ENCODE assay signal across 14 cellular contexts in the genomic region with DNA sequence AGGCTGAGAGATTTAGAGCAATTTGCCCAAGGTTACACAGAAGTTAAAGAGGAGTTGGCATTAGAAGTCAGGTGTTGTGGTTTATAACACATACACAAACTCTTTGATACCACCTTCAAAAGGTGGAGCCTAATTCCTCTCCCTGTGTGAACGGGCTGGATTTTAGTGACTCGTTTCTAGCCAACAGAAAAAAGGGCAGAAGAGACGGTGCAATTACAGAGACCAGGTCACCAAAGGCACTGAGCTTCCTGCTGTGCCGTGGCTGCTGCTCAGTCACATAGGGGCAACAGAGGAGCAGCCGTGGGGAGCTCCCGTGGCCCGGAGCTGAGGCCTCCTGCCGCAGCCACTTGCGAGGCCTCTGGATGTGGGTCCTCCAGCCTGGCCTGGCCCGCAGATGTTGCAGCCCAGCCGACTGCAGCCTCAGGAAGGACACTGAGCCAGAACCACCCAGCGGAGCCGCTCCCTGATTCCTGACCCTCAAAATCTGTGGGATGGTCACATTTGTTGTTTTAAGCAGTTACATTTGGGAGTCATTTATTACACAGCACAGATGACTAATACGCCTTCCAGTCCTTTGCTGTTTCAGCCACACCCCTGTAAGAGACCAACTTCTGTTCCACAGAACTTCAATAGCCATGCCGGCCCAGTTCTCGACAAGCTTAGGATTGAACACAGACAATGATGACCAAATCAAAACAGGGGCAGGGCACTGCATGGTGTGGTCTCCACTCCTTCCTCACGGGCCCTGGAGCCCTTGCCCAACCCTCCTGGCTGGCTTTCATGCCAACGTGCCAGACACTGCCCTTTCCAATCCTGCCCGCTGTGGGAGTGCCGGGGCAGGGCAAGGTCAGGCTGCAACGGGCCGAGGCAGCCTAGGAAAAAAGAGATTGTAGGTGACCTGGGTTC. TPM values are rescaled to one million over a fixed set of nuclear protein-coding genes. Genes with fewer than 3 reads are reported as not detected.
DNase-seq lines count a peak whose midpoint lies in the region; ATAC-seq, FAIRE-seq and TF ChIP-seq lines count a peak whose summit lies in the region.
"Had no signal": no experiment of that assay in that cellular context is flagged by ENCODE, and none has a peak within 500 bp of the region (broad histone marks: within the 10 kb centered on the region; RNA-seq: fewer than 3 reads in every experiment).

No MANE protein-coding gene starts in this region.

- H3K4me3 ChIP-seq in H1 (ENCODE audit: extremely low read depth in 1 of 4, insufficient read depth in 2 of 4, low read depth in 3 of 4, low read length in 4 of 4) (no peak overlapping the region), Caco-2 (ENCODE audit: low read depth, low read length) (no peak overlapping the region)

- H3K23ac ChIP-seq in H1 (ENCODE audit: insufficient read length), result no peak overlapping the region

- peak overlapping the region; percentile 45 for H3K27ac Mint-ChIP-seq in CD4-positive, alpha-beta T cell
- H3K27ac Mint-ChIP-seq in activated T-cell treated with anti-CD3 and anti-CD28 coated beads, Interleukin-2, amount 50 U/mL, for 24 hours, result no peak overlapping the region
- no peak overlapping the region for H3K27ac Mint-ChIP-seq in Caco-2 (ENCODE audit: unreplicated experiment)
- H3K27ac Mint-ChIP-seq: brain, immature natural killer cell had no signal

- H3K4me2 ChIP-seq in H1 (ENCODE audit: insufficient read depth in 1 of 2, low read depth in 2 of 2, low read length in 2 of 2), result no peak overlapping the region

- POLR2A ChIA-PET in CD4-positive, alpha-beta T cell (lab: Charles Lee), result interaction anchor here (1.0 to 2.8 kb wide), 4 partner anchors 9 to 60 kb away, joined by 4 to 12 read pairs (median 4); no protein-coding TSS in a partner anchor
- POLR2A ChIA-PET in H1 (lab: Charles Lee; ENCODE audit: partially characterized antibody), result no interaction called here
- POLR2A ChIA-PET in Caco-2 (lab: Charles Lee), result no interaction called here

- H3K23me2 ChIP-seq in H1 (ENCODE audit: low read depth, low read length), result no peaks in the 10 kb centered on the region

- no peak overlapping the region for H3K9ac ChIP-seq in H1 (replicated peaks in 1 of 4; ENCODE audit: extremely low read depth in 1 of 4, low read depth in 3 of 4, low read length in 3 of 4)

- H3K79me2 ChIP-seq in H1 (ENCODE audit: control insufficient read depth in 1 of 2, insufficient read depth in 2 of 2, low read length in 2 of 2), result no peaks in the 10 kb centered on the region

- H2BK120ac ChIP-seq in H1 (replicated peaks; ENCODE audit: low read depth, low read length), result no peak overlapping the region

- no peak for DNase-seq in CD4-positive, alpha-beta T cell
- peak; percentile 85 for DNase-seq in HPDE6-E6E7 (ENCODE audit: extremely low spot score)
- no peak for DNase-seq in H1 (ENCODE audit: low read depth in 1 of 2, low spot score in 2 of 2)
- peak; percentile 46 for DNase-seq in mucosa of gallbladder (ENCODE audit: low spot score)
- DNase-seq in NCI-H1694 (lab: John Stamatoyannopoulos, UW), result no peak
- DNase-seq in activated T-cell treated with anti-CD3 and anti-CD28 coated beads, Interleukin-2, amount 50 U/mL, for 24 hours, result no peak
- no peak for DNase-seq in Caco-2
- DNase-seq: activated T-cell treated with anti-CD3 and anti-CD28 coated beads for 4 hours, immature natural killer cell, KG1 had no signal

- H3K18ac ChIP-seq in H1 (ENCODE audit: extremely low read depth, low read length), result no peak overlapping the region

- no peak for TF ChIP-seq EP300 in H1 (IDR thresholded peaks at IDR 0.05; ENCODE audit: borderline replicate concordance in 1 of 2, low read depth in 2 of 2, low read length in 2 of 2)

- no peak for TF ChIP-seq RAD21 in H1 (IDR thresholded peaks at IDR 0.05 in 1 of 2, conservative IDR thresholded peaks at IDR 0.05 in 1 of 2; ENCODE audit: low read depth in 2 of 2, low read length in 2 of 2)

- H3K56ac ChIP-seq in H1 (replicated peaks; ENCODE audit: insufficient read length, low read depth, low read length), result no peak overlapping the region

- no peak for FAIRE-seq in H1 (lab: Jason Lieb, UNC)
- FAIRE-seq: GM12891, RCC 7860 had no signal

- TF ChIP-seq POLR2A in H1 (IDR thresholded peaks at IDR 0.05; ENCODE audit: control extremely low read depth in 1 of 2, low read depth in 2 of 2, low read length in 2 of 2), result no peak

- no peak overlapping the region for H2BK5ac ChIP-seq in H1 (ENCODE audit: low read depth, low read length)

- ATAC-seq in CD4-positive, alpha-beta T cell (ENCODE audit: poor library complexity), result peak; percentile 55
- ATAC-seq in HG03039 (IDR thresholded peaks at IDR 0.05; ENCODE audit: unreplicated experiment), result no peak

- intact Hi-C loops in CD4-positive, alpha-beta T cell (cut with DNase I, micrococcal nuclease), result no loop called here
- intact Hi-C loops in Caco-2 (cut with micrococcal nuclease; ENCODE audit: unreplicated experiment), result no loop called here

- no peak for TF ChIP-seq CTCF in CD4-positive, alpha-beta T cell (IDR thresholded peaks at IDR 0.05)
- no peak for TF ChIP-seq CTCF in H1 (IDR thresholded peaks at IDR 0.05; ENCODE audit: control extremely low read depth in 1 of 3, insufficient read depth in 1 of 3, low read depth in 1 of 3, low read length in 3 of 3)
- no peak for TF ChIP-seq CTCF in Caco-2 (IDR thresholded peaks at IDR 0.05; ENCODE audit: insufficient read depth in 1 of 2, low read depth in 1 of 2, low read length in 1 of 2, severe bottlenecking in 1 of 2, unreplicated experiment in 1 of 2)

- no peak overlapping the region for H4K91ac ChIP-seq in H1 (replicated peaks; ENCODE audit: insufficient read length, low read length)

- CTCF ChIA-PET in CD4-positive, alpha-beta T cell (lab: Charles Lee), result interaction anchor here (1.0 to 1.6 kb wide), 2 partner anchors 17 to 60 kb away, joined by 3 read pairs; a partner anchor contains a TSS
- CTCF ChIA-PET in H1 (lab: Charles Lee; ENCODE audit: partially characterized antibody), result interaction anchor here (0.7 to 4.8 kb wide), 5 partner anchors 9 to 29 kb away, joined by 3 to 34 read pairs (median 3); no protein-coding TSS in a partner anchor
- CTCF ChIA-PET in Caco-2 (lab: Charles Lee), result no interaction called here

- no peak overlapping the region for H2BK15ac ChIP-seq in H1 (ENCODE audit: low read length)

- H4K20me1 ChIP-seq in H1 (replicated peaks in 1 of 2; ENCODE audit: control insufficient read depth in 1 of 2, insufficient read depth in 2 of 2, low read length in 2 of 2), result no peaks in the 10 kb centered on the region

- H3K4ac ChIP-seq in H1 (replicated peaks; ENCODE audit: insufficient read length, low read depth, low read length), result no peak overlapping the region

- WGBS in H1 (ENCODE audit: extremely low coverage in 1 of 2, insufficient coverage in 1 of 2, insufficient read length in 1 of 2, insufficient replicate concordance in 2 of 2, low coverage in 1 of 2, low lambda C conversion rate in 2 of 2, missing lambda C conversion rate in 1 of 2), 2 experiments, result 84% methylated on average over 22 of the region's 22 CpGs; no CpG with 5 or more reads in 1 of the 2 experiments

- H3K27me3 ChIP-seq in CD4-positive, alpha-beta T cell (ENCODE audit: control insufficient read depth, insufficient read depth, low read length), result no peaks in the 10 kb centered on the region
- H3K27me3 ChIP-seq in H1 (replicated peaks in 1 of 4; ENCODE audit: control insufficient read depth in 3 of 4, extremely low read depth in 1 of 4, insufficient read depth in 3 of 4, low read length in 3 of 4) (no peaks in the 10 kb centered on the region), Caco-2 (replicated peaks; ENCODE audit: control insufficient read depth, insufficient read depth, low read length) (no peaks in the 10 kb centered on the region)

- H3K9me3 Mint-ChIP-seq in CD4-positive, alpha-beta T cell, result no peaks in the 10 kb centered on the region
- H3K9me3 Mint-ChIP-seq in activated T-cell treated with anti-CD3 and anti-CD28 coated beads, Interleukin-2, amount 50 U/mL, for 24 hours, result no peaks in the 10 kb centered on the region
- H3K9me3 Mint-ChIP-seq in Caco-2 (ENCODE audit: unreplicated experiment), result no peaks in the 10 kb centered on the region
- H3K9me3 Mint-ChIP-seq: brain, immature natural killer cell had no signal

- no peak overlapping the region for H2BK20ac ChIP-seq in H1 (ENCODE audit: low read length)

- no peaks in the 10 kb centered on the region for H3K79me1 ChIP-seq in H1 (ENCODE audit: low read depth, low read length)

- peak overlapping the region; percentile 73; the same call in 1 of the 2 replicates for H4K8ac ChIP-seq in H1 (ENCODE audit: extremely low read depth, insufficient read depth, low read length)

- H2AK5ac ChIP-seq in H1 (ENCODE audit: low read depth, low read length), result no peak overlapping the region

- BruUV-seq in Caco-2 (replicated peaks; lab: Mats Ljungman, UMichigan), result no TSS peak

- H3K27ac ChIP-seq in CD4-positive, alpha-beta T cell (ENCODE audit: low read depth, low read length), result no peak overlapping the region
- no peak overlapping the region for H3K27ac ChIP-seq in H1 (ENCODE audit: low read depth, low read length)

- H3K14ac ChIP-seq in H1 (ENCODE audit: insufficient read length), result no peak overlapping the region

- H4K5ac ChIP-seq in H1 (ENCODE audit: insufficient read length, low read depth, low read length), result no peak overlapping the region

- H3K4me1 Mint-ChIP-seq in CD4-positive, alpha-beta T cell (ENCODE audit: low read depth), result peaks cover 90% of the 10 kb centered on the region
- peaks cover 67% of the 10 kb centered on the region for H3K4me1 Mint-ChIP-seq in activated T-cell treated with anti-CD3 and anti-CD28 coated beads, Interleukin-2, amount 50 U/mL, for 24 hours (ENCODE audit: low read depth)
- H3K4me1 Mint-ChIP-seq in Caco-2 (ENCODE audit: low read depth, unreplicated experiment), result peaks cover 13% of the 10 kb centered on the region
- H3K4me1 Mint-ChIP-seq: immature natural killer cell had no signal

- no peaks in the 10 kb centered on the region for H3K9me3 ChIP-seq in CD4-positive, alpha-beta T cell (ENCODE audit: control insufficient read depth, low read length)
- no peaks in the 10 kb centered on the region for H3K9me3 ChIP-seq in H1 (ENCODE audit: insufficient read depth in 2 of 2, low read depth in 1 of 2, low read length in 1 of 2)
- H3K9me3 ChIP-seq in Caco-2, result no peaks in the 10 kb centered on the region

- no peak overlapping the region for H2BK12ac ChIP-seq in H1 (ENCODE audit: low read depth, low read length)

- H3K27me3 Mint-ChIP-seq in CD4-positive, alpha-beta T cell, result no peaks in the 10 kb centered on the region
- H3K27me3 Mint-ChIP-seq in activated T-cell treated with anti-CD3 and anti-CD28 coated beads, Interleukin-2, amount 50 U/mL, for 24 hours, result no peaks in the 10 kb centered on the region
- no peaks in the 10 kb centered on the region for H3K27me3 Mint-ChIP-seq in Caco-2 (ENCODE audit: insufficient read depth, unreplicated experiment)

- peaks cover 18% of the 10 kb centered on the region for H3K36me3 Mint-ChIP-seq in CD4-positive, alpha-beta T cell (ENCODE audit: low read depth)
- H3K36me3 Mint-ChIP-seq in activated T-cell treated with anti-CD3 and anti-CD28 coated beads, Interleukin-2, amount 50 U/mL, for 24 hours (ENCODE audit: low read depth), result no peaks in the 10 kb centered on the region
- H3K36me3 Mint-ChIP-seq in Caco-2 (ENCODE audit: insufficient read depth, unreplicated experiment), result no peaks in the 10 kb centered on the region
- H3K36me3 Mint-ChIP-seq: brain, immature natural killer cell had no signal

- H3K36me3 ChIP-seq in H1 (ENCODE audit: control insufficient read depth in 2 of 4, insufficient read depth in 4 of 4, low read length in 3 of 4) (no peaks in the 10 kb centered on the region), Caco-2 (ENCODE audit: control insufficient read depth, insufficient read depth, low read length) (no peaks in the 10 kb centered on the region)

- no peaks in the 10 kb centered on the region; a peak in 1 of 7 replicates for H3K4me1 ChIP-seq in H1 (replicated peaks in 1 of 4; ENCODE audit: control insufficient read depth in 3 of 4, insufficient read depth in 4 of 4, low read length in 3 of 4)
- no peaks in the 10 kb centered on the region for H3K4me1 ChIP-seq in Caco-2

- peak overlapping the region; percentile 51 for H3K4me3 Mint-ChIP-seq in CD4-positive, alpha-beta T cell
- no peak overlapping the region for H3K4me3 Mint-ChIP-seq in activated T-cell treated with anti-CD3 and anti-CD28 coated beads, Interleukin-2, amount 50 U/mL, for 24 hours
- H3K4me3 Mint-ChIP-seq in Caco-2 (ENCODE audit: unreplicated experiment), result no peak overlapping the region
- H3K4me3 Mint-ChIP-seq: brain, immature natural killer cell had no signal

- no peak overlapping the region for H2AFZ ChIP-seq in H1 (ENCODE audit: low read length)

RNA-seq across cellular contexts. Expression of a gene that starts 17.1 kb away (rescaled TPM):
- total RNA-seq in CD4-positive, alpha-beta T cell, result 10 to 100 TPM in 1 of 2 experiments, 1 to 10 TPM in 1; 9.4 to 10.3 TPM
- total RNA-seq in H1 (2021; fragmentation: NEBNext Ultra II Directional; extraction: Animal tissue kit (Norgen Biotek cat#: 25700)), result not detected in 2 replicates
- not detected in 2 replicates for polyA plus RNA-seq in H1 (2011; rRNA removed)
- polyA plus RNA-seq in H1 (2011; cell fraction: cytosol; rRNA removed), result not detected
- polyA plus RNA-seq in H1 (2011; cell fraction: nucleus; rRNA removed), result not detected
- 0.06 to 0.08 TPM (median 0.08 TPM) in 3 of 4 replicates, not detected in the other for polyA plus RNA-seq in H1 (2012, experiment 1 of 2)
- not detected for polyA plus RNA-seq in H1 (2012, experiment 2 of 2)
- not detected for polyA plus RNA-seq in H1 (2013, experiment 1 of 2)
- polyA plus RNA-seq in H1 (2013, experiment 2 of 2), result not detected
- not detected in 2 replicates for polyA minus RNA-seq in H1 (2011; rRNA and poly(A)+ RNA removed)
- not detected for polyA minus RNA-seq in H1 (2011; cell fraction: cytosol; rRNA and poly(A)+ RNA removed)
- polyA minus RNA-seq in H1 (2011; cell fraction: nucleus; rRNA and poly(A)+ RNA removed), result not detected
- total RNA-seq in mucosa of gallbladder (2.0 TPM), Caco-2 (2022) (0.82 and 0.95 TPM in 2 replicates)
- polyA plus RNA-seq: immature natural killer cell had no signal

Comparison
In these comparisons a context has a peak if more than half of its experiments do, and no peak if none do; other contexts are left out.
1. DNase-seq: peak in HPDE6-E6E7 (single experiment) and mucosa of gallbladder (single experiment); none in CD4-positive, alpha-beta T cell (0 of 10), H1 (0 of 2), NCI-H1694 (single experiment), activated T-cell treated with anti-CD3 and anti-CD28 coated beads, Interleukin-2, amount 50 U/mL, for 24 hours (single experiment) and Caco-2 (0 of 2).